ENCODE assay signal across 11 cellular contexts in genomic region chr15:41892621-41893421, GRCh38. TPM values are rescaled to one million over a fixed set of nuclear protein-coding genes. Genes with fewer than 3 reads are reported as not detected.
A peak's percentile ranks its signal among the peaks of the same experiment; 100 is the strongest.
DNase-seq lines count a peak whose midpoint lies in the region; ATAC-seq and TF ChIP-seq lines count a peak whose summit lies in the region.
"Had no signal": no experiment of that assay in that cellular context is flagged by ENCODE, and none has a peak within 500 bp of the region (broad histone marks: within the 10 kb centered on the region; RNA-seq: fewer than 3 reads in every experiment).

No MANE protein-coding gene starts in this region.

- no peaks in the 10 kb centered on the region for H3K27me3 Mint-ChIP-seq in stimulated activated naive CD8-positive, alpha-beta T cell treated with anti-CD3 and anti-CD28 coated beads, Interleukin-15, amount 100 ng/mL, for 72 hours

- intact Hi-C loops in left lung (cut with DNase I), result no loop called here

- H3K4me1 ChIP-seq in left lung (peaks cover 13 to 31% of the 10 kb centered on the region in 2 donors), hepatocyte (ENCODE audit: insufficient read depth) (peaks cover 11% of the 10 kb centered on the region)

- H3K36me3 ChIP-seq in left lung (peaks cover 0 to 10% of the 10 kb centered on the region in 2 donors), hepatocyte (replicated peaks; ENCODE audit: insufficient read depth, low read depth) (no peaks in the 10 kb centered on the region)

- no peak overlapping the region for H3K4me2 ChIP-seq in hepatocyte

- no peaks in the 10 kb centered on the region for H3K9me3 ChIP-seq in left lung
- no peaks in the 10 kb centered on the region for H3K9me3 ChIP-seq in hepatocyte (ENCODE audit: low read depth)

- H3K9me2 ChIP-seq in hepatocyte (replicated peaks; ENCODE audit: insufficient read depth), result no peaks in the 10 kb centered on the region

- H3K27ac Mint-ChIP-seq in stimulated activated naive CD8-positive, alpha-beta T cell treated with anti-CD3 and anti-CD28 coated beads, Interleukin-15, amount 100 ng/mL, for 72 hours, result peak overlapping the region; percentile 67 to 93

- no peak overlapping the region for H2AFZ ChIP-seq in hepatocyte

- ATAC-seq in stimulated activated naive CD8-positive, alpha-beta T cell treated with anti-CD3 and anti-CD28 coated beads, Interleukin-15, amount 100 ng/mL, for 72 hours, result peak; percentile 35
- ATAC-seq in stimulated activated naive CD8-positive, alpha-beta T cell treated with anti-CD3 and anti-CD28 coated beads, Interleukin-15, Interleukin-2, amounts not matched to agents 100 U/mL and 50 U/mL, for 24 hours, result no peak
- ATAC-seq in left lung, result peak; percentile 78
- ATAC-seq: esophagus mucosa had no signal

- H3K4me3 Mint-ChIP-seq in stimulated activated naive CD8-positive, alpha-beta T cell treated with anti-CD3 and anti-CD28 coated beads, Interleukin-15, amount 100 ng/mL, for 72 hours, result peak overlapping the region; percentile 45 to 83
- H3K4me3 Mint-ChIP-seq: neural crest cell had no signal

- H3K27ac ChIP-seq in left lung (no peak overlapping the region), hepatocyte (no peak overlapping the region)

- no peaks in the 10 kb centered on the region for H4K20me1 ChIP-seq in hepatocyte (ENCODE audit: insufficient read depth, poor library complexity, severe bottlenecking)

- TF ChIP-seq CTCF in left lung (IDR thresholded peaks at IDR 0.05), result no peak
- no peak for TF ChIP-seq CTCF in hepatocyte (IDR thresholded peaks at IDR 0.05; ENCODE audit: poor library complexity)

- H3K4me3 ChIP-seq in left lung (no peak overlapping the region), hepatocyte (no peak overlapping the region)

- peaks cover 58% of the 10 kb centered on the region for H3K4me1 Mint-ChIP-seq in stimulated activated naive CD8-positive, alpha-beta T cell treated with anti-CD3 and anti-CD28 coated beads, Interleukin-15, amount 100 ng/mL, for 72 hours

- H3K27me3 ChIP-seq in left lung (no peaks in the 10 kb centered on the region), hepatocyte (no peaks in the 10 kb centered on the region)

- no peaks in the 10 kb centered on the region for H3K79me2 ChIP-seq in hepatocyte

- 89% methylated on average over 22 of the region's 22 CpGs for WGBS in hepatocyte (ENCODE audit: low lambda C conversion rate, missing lambda C conversion rate)

- DNase-seq in stimulated activated naive CD8-positive, alpha-beta T cell treated with anti-CD3 and anti-CD28 coated beads, Interleukin-15, amount 100 ng/mL, for 72 hours, result no peak
- no peak for DNase-seq in stimulated activated naive CD8-positive, alpha-beta T cell treated with anti-CD3 and anti-CD28 coated beads, Interleukin-15, Interleukin-2, amounts not matched to agents 100 U/mL and 50 U/mL, for 24 hours
- DNase-seq in activated effector memory CD4-positive, alpha-beta T cell treated with Interleukin-2 at 50 U/mL for 16 hours, result peak; percentile 16
- peak in 1 of 2 donors; percentile 73 for DNase-seq in left lung
- DNase-seq in hepatocyte (ENCODE audit: low spot score), result no peak
- no peak for DNase-seq in SKM-1 (lab: John Stamatoyannopoulos, UW; ENCODE audit: unreplicated experiment)
- DNase-seq in NCI-H82 treated with DMSO at 0.1 percent for 48 hours (lab: John Stamatoyannopoulos, UW; ENCODE audit: unreplicated experiment), result no peak
- DNase-seq in NOMO-1 treated with DMSO at 0.1 percent for 48 hours (lab: John Stamatoyannopoulos, UW; ENCODE audit: unreplicated experiment), result no peak
- DNase-seq: stimulated activated CD8-positive, alpha-beta memory T cell treated with anti-CD3 and anti-CD28 coated beads, Interleukin-4, amount 100 ng/mL, for 48 hours had no signal

- no peaks in the 10 kb centered on the region for H3K9me3 Mint-ChIP-seq in stimulated activated naive CD8-positive, alpha-beta T cell treated with anti-CD3 and anti-CD28 coated beads, Interleukin-15, amount 100 ng/mL, for 72 hours
- H3K9me3 Mint-ChIP-seq: neural crest cell had no signal

RNA-seq across cellular contexts. Expression of gene SPTBN5, which starts 1.0 kb away (rescaled TPM):
- total RNA-seq in left lung, result 1 to 10 TPM; 2.2 to 4.8 TPM
- 1.7 and 2.0 TPM in 2 replicates for total RNA-seq in hepatocyte
- 1.9 and 2.6 TPM in 2 replicates for polyA plus RNA-seq in hepatocyte

RNA-seq across cellular contexts. Expression of gene PLA2G4B, which starts 54.2 kb away (rescaled TPM):
- 1 to 10 TPM; 9.2 to 9.3 TPM for total RNA-seq in left lung
- 2.3 and 2.7 TPM in 2 replicates for total RNA-seq in hepatocyte
- polyA plus RNA-seq in hepatocyte, result 19.2 and 19.6 TPM in 2 replicates
